14 cellular contexts compared by ENCODE assay signal in the genomic region with DNA sequence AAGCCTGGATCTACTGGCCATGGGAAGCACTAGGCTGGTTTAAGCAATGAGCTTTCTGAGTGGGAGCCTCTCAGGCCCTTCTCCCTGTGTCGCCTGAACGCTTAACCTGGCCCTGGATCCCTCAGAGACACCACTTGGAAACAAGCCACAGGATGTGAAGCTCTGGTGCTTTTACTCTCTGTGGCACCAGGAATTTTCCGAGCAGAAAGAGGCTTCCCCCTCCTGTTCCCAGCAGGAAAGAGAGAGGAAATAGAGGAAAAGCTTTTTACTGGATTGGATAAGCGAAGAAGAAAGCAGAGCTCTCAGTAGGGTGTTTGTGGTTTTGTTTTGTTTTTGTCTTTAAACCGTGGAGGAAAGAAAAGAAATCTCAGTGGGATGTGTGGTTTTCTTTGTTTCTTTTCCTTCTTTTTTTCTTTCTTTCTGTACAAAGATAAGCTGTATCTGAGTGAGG. TPM values are rescaled to one million over a fixed set of nuclear protein-coding genes. Genes with fewer than 3 reads are reported as not detected.
A peak's percentile ranks its signal among the peaks of the same experiment; 100 is the strongest.
DNase-seq lines count a peak whose midpoint lies in the region; TF ChIP-seq lines count a peak whose summit lies in the region.
"Had no signal": no experiment of that assay in that cellular context is flagged by ENCODE, and none has a peak within 500 bp of the region (broad histone marks: within the 10 kb centered on the region; RNA-seq: fewer than 3 reads in every experiment).

No MANE protein-coding gene starts in this region.

- H3K9me3 ChIP-seq in ectodermal cell (ENCODE audit: control insufficient read depth, low read length): no peaks in the 10 kb centered on the region
- H3K9me3 ChIP-seq in transverse colon: no peaks in the 10 kb centered on the region
- H3K9me3 ChIP-seq: colonic mucosa had no signal

- DNase-seq in NCI-H345 (lab: John Stamatoyannopoulos, UW) (peak; percentile 10), NCI-H345 treated with DMSO at 0.1 percent for 48 hours (lab: John Stamatoyannopoulos, UW; ENCODE audit: unreplicated experiment) (no peak), myocyte (ENCODE audit: low read depth) (peak; percentile 38), transverse colon (no peak), GM03348 (ENCODE audit: low spot score) (no peak), GM10266 (ENCODE audit: extremely low spot score) (no peak)
- DNase-seq in stimulated activated CD4-positive, alpha-beta T cell treated with anti-CD3 and anti-CD28 coated beads, Interleukin-15, amount 100 ng/mL, for 24 hours: no peak
- DNase-seq: activated naive CD4-positive, alpha-beta T cell treated with anti-CD3 and anti-CD28 coated beads, Interleukin-2, amount 50 U/mL, for 16 hours; Calu3; colonic mucosa; immature natural killer cell; NCI-H1105 treated with DMSO at 0.1 percent for 48 hours; NK-92 treated with Interleukin-12 subunit alpha and Interleukin-12 subunit beta, amount 100 ng/mL, for 24 hours had no signal

- in situ Hi-C loops in transverse colon (cut with MboI; ENCODE audit: low pct_ligation_motif_present in 1 of 4, low pct_unique_long_range_greater_than_20kb in 1 of 4, low sequenced_read_pairs in 3 of 4): loop anchor here in 1 of 4 donors (25.0 kb wide), 1 partner anchor 116 kb away; no protein-coding TSS in a partner anchor

- TF ChIP-seq CTCF in transverse colon (IDR thresholded peaks at IDR 0.05) (no peak), GM10266 (IDR thresholded peaks at IDR 0.05; ENCODE audit: control insufficient read depth, insufficient read depth, low read depth, missing control alignments) (no peak)

- H3K4me3 ChIP-seq in ectodermal cell (ENCODE audit: insufficient read depth, low read depth, low read length) (no peak overlapping the region), transverse colon (no peak overlapping the region)
- H3K4me3 ChIP-seq: colonic mucosa had no signal

- no peak for TF ChIP-seq EP300 in transverse colon (IDR thresholded peaks at IDR 0.05; ENCODE audit: low read depth)

- H3K27ac ChIP-seq in ectodermal cell (ENCODE audit: insufficient read depth, low read depth, low read length, poor library complexity, severe bottlenecking): peak overlapping the region; percentile 80
- H3K27ac ChIP-seq in transverse colon: peak overlapping the region; percentile 33 to 39 (median 37)
- H3K27ac ChIP-seq: colonic mucosa had no signal

- peaks cover 23% of the 10 kb centered on the region for H3K27me3 ChIP-seq in ectodermal cell (ENCODE audit: control insufficient read depth, insufficient read depth, low read length, poor library complexity, severe bottlenecking)
- H3K27me3 ChIP-seq in transverse colon: peaks cover 8% of the 10 kb centered on the region
- H3K27me3 ChIP-seq: colonic mucosa had no signal

- TF ChIP-seq POLR2A in transverse colon (IDR thresholded peaks at IDR 0.05): no peak

- no peaks in the 10 kb centered on the region for H3K36me3 ChIP-seq in ectodermal cell (ENCODE audit: control insufficient read depth, insufficient read depth, low read length)
- no peaks in the 10 kb centered on the region for H3K36me3 ChIP-seq in transverse colon
- H3K36me3 ChIP-seq: colonic mucosa had no signal

- intact Hi-C loops in transverse colon (cut with DNase I; ENCODE audit: low total_unique reads): loop anchor here (10.0 kb wide), 1 partner anchor 167 kb away; no protein-coding TSS in a partner anchor

- 3 to 4% methylated on average over 5 of the region's 5 CpGs for WGBS in ectodermal cell, 2 experiments
- 42 to 47% methylated on average over 4 to 5 of the region's 5 CpGs for WGBS in transverse colon (ENCODE audit: low coverage in 1 of 2), 2 donors

- peaks cover 28% of the 10 kb centered on the region for H3K4me1 ChIP-seq in ectodermal cell (ENCODE audit: control insufficient read depth, insufficient read depth, low read length)
- peaks cover 9 to 23% (median 15%) of the 10 kb centered on the region in 4 donors for H3K4me1 ChIP-seq in transverse colon

RNA-seq across cellular contexts. Expression of a gene that starts 34.5 kb away (rescaled TPM):
- 1.7 TPM for polyA plus RNA-seq in ectodermal cell (2013, experiment 1 of 4)
- 1.8 TPM for polyA plus RNA-seq in ectodermal cell (2013, experiment 2 of 4)
- 1.3 TPM for polyA plus RNA-seq in ectodermal cell (2013, experiment 3 of 4)
- polyA plus RNA-seq in ectodermal cell (2013, experiment 4 of 4): 1.1 TPM
- total RNA-seq in myocyte: 5.0 and 7.0 TPM in 2 replicates
- polyA plus RNA-seq in myocyte (2012): 181 TPM
- total RNA-seq in transverse colon: 10 to 100 TPM in 2 of 4 donors, 1 to 10 TPM in 2; 4.6 to 51.9 (median 10.7) TPM
- total RNA-seq: Calu3 had no signal

Comparison
In these comparisons a context has a peak if more than half of its experiments do, and no peak if none do; other contexts are left out.
1. DNase-seq: peak in NCI-H345 (single experiment) and myocyte (single experiment); none in NCI-H345 treated with DMSO at 0.1 percent for 48 hours (single experiment), transverse colon (single experiment), stimulated activated CD4-positive, alpha-beta T cell treated with anti-CD3 and anti-CD28 coated beads, Interleukin-15, amount 100 ng/mL, for 24 hours (single experiment), GM03348 (single experiment) and GM10266 (single experiment).